Comparison of ENCODE assay signal across 7 cellular contexts in the genomic region with DNA sequence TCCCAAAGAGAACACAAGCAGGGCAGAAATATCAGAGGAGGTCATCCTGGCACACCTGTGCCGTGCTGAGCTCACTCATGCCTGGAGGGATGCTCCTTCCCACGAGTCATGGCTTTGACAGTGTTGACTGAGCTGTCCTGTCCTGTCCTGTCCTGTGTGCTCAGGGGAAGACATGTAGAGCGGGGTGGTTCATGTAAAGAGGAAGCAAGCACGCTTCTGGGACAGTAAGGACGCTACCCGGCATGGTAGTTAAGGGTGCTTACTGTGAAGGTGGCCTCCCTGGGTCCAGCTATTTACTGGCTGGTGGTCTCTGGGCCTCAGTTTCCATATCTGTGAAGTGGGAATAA. TPM values are rescaled to one million over a fixed set of nuclear protein-coding genes. Genes with fewer than 3 reads are reported as not detected.
A peak's percentile ranks its signal among the peaks of the same experiment; 100 is the strongest.
DNase-seq lines count a peak whose midpoint lies in the region; ATAC-seq lines count a peak whose summit lies in the region.

No MANE protein-coding gene starts in this region.

- H3K36me3 Mint-ChIP-seq in activated T-helper 1 cell treated with anti-CD3 and anti-CD28 coated beads, Interleukin-12 subunit alpha, Interleukin-12 subunit beta, Interleukin-2, Interleukin-4 antibody, amounts not matched to agents 30 ng/mL and 10 ng/mL and 1 ng/mL, durations not matched to agents 14 hours and 24 hours and 36 hours (ENCODE audit: low read depth): peaks cover 28% of the 10 kb centered on the region

- peak overlapping the region; percentile 91 for H3K27ac Mint-ChIP-seq in activated T-helper 1 cell treated with anti-CD3 and anti-CD28 coated beads, Interleukin-12 subunit alpha, Interleukin-12 subunit beta, Interleukin-2, Interleukin-4 antibody, amounts not matched to agents 30 ng/mL and 10 ng/mL and 1 ng/mL, durations not matched to agents 14 hours and 24 hours and 36 hours

- no peak for DNase-seq in activated T-helper 1 cell treated with anti-CD3 and anti-CD28 coated beads, Interleukin-12 subunit alpha, Interleukin-12 subunit beta, Interleukin-2, Interleukin-4 antibody, amounts not matched to agents 30 ng/mL and 10 ng/mL and 1 ng/mL, durations not matched to agents 14 hours and 24 hours and 36 hours (ENCODE audit: low spot score)
- DNase-seq in NCI-H2029 (lab: John Stamatoyannopoulos, UW) (no peak), NCI-H128 (lab: John Stamatoyannopoulos, UW; ENCODE audit: unreplicated experiment) (no peak)

- intact Hi-C loops in activated T-helper 1 cell treated with anti-CD3 and anti-CD28 coated beads, Interleukin-12 subunit alpha, Interleukin-12 subunit beta, Interleukin-2, Interleukin-4 antibody, amounts not matched to agents 30 ng/mL and 10 ng/mL and 1 ng/mL, durations not matched to agents 14 hours and 24 hours and 36 hours (cut with micrococcal nuclease): loop anchor here (1.0 kb wide), 1 partner anchor 15 kb away; no protein-coding TSS in a partner anchor

- peak overlapping the region; percentile 89 for H3K4me3 Mint-ChIP-seq in activated T-helper 1 cell treated with anti-CD3 and anti-CD28 coated beads, Interleukin-12 subunit alpha, Interleukin-12 subunit beta, Interleukin-2, Interleukin-4 antibody, amounts not matched to agents 30 ng/mL and 10 ng/mL and 1 ng/mL, durations not matched to agents 14 hours and 24 hours and 36 hours

- peak; percentile 28 for ATAC-seq in GM19025 (IDR thresholded peaks at IDR 0.05; ENCODE audit: low read depth, unreplicated experiment)
- peak; percentile 45 for ATAC-seq in HG03064 (IDR thresholded peaks at IDR 0.05; ENCODE audit: low read depth, unreplicated experiment)
- no peak for ATAC-seq in GM21737 (IDR thresholded peaks at IDR 0.05; ENCODE audit: unreplicated experiment)

- H3K9ac ChIP-seq in mucosa of stomach (ENCODE audit: low read length): peak overlapping the region; percentile 60

- no peaks in the 10 kb centered on the region for H3K9me3 Mint-ChIP-seq in activated T-helper 1 cell treated with anti-CD3 and anti-CD28 coated beads, Interleukin-12 subunit alpha, Interleukin-12 subunit beta, Interleukin-2, Interleukin-4 antibody, amounts not matched to agents 30 ng/mL and 10 ng/mL and 1 ng/mL, durations not matched to agents 14 hours and 24 hours and 36 hours

- no peaks in the 10 kb centered on the region for H3K9me3 ChIP-seq in mucosa of stomach (ENCODE audit: control insufficient read depth, low read length)

- H3K27me3 ChIP-seq in mucosa of stomach (ENCODE audit: control insufficient read depth, insufficient read depth, low read length): no peaks in the 10 kb centered on the region

- no peaks in the 10 kb centered on the region for H3K36me3 ChIP-seq in mucosa of stomach (ENCODE audit: control insufficient read depth, insufficient read depth, low read length)

- H3K27me3 Mint-ChIP-seq in activated T-helper 1 cell treated with anti-CD3 and anti-CD28 coated beads, Interleukin-12 subunit alpha, Interleukin-12 subunit beta, Interleukin-2, Interleukin-4 antibody, amounts not matched to agents 30 ng/mL and 10 ng/mL and 1 ng/mL, durations not matched to agents 14 hours and 24 hours and 36 hours (ENCODE audit: insufficient read depth): no peaks in the 10 kb centered on the region

- H3K4me1 ChIP-seq in mucosa of stomach (ENCODE audit: control insufficient read depth, insufficient read depth, low read length): peaks cover 44% of the 10 kb centered on the region

- peaks cover 54% of the 10 kb centered on the region for H3K4me1 Mint-ChIP-seq in activated T-helper 1 cell treated with anti-CD3 and anti-CD28 coated beads, Interleukin-12 subunit alpha, Interleukin-12 subunit beta, Interleukin-2, Interleukin-4 antibody, amounts not matched to agents 30 ng/mL and 10 ng/mL and 1 ng/mL, durations not matched to agents 14 hours and 24 hours and 36 hours (ENCODE audit: low read depth)

- H3K4me3 ChIP-seq in mucosa of stomach (ENCODE audit: low read length): peak overlapping the region; percentile 56

RNA-seq across cellular contexts. Expression of gene LGALS9, which starts 0.4 kb away (rescaled TPM):
- total RNA-seq in activated T-helper 1 cell treated with anti-CD3 and anti-CD28 coated beads, Interleukin-12 subunit alpha, Interleukin-12 subunit beta, Interleukin-2, Interleukin-4 antibody, amounts not matched to agents 30 ng/mL and 10 ng/mL and 1 ng/mL, durations not matched to agents 14 hours and 24 hours and 36 hours: 38.4 and 39.7 TPM in 2 replicates
